In the genomic region with DNA sequence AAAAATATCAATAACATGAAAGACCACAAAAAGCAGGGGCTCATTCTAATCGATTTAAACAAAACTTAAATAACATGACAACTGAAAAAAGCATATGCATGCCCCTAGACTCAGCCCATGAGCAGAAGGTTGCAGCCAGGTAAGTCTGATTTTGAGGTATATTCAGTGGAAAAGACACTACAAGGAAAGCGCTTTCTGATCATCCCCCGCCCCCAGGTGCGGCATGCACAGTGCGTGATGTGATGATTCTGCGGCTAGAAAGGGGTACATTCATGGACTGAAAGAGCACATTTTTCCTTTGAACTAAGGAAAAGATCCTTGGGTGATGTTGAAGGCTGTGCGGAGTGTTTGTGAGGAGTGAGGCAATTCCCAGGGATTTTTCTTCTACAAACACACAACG, we compare ENCODE assay signal across 3 cellular contexts.
TF ChIP-seq lines count a peak whose summit lies in the region.

No MANE protein-coding gene starts in this region.

TF ChIP-seq in SK-N-SH, 30 proteins besides CTCF, POLR2A, EP300 and RAD21 (continued from another document):
- TF ChIP-seq, protein P1, sequence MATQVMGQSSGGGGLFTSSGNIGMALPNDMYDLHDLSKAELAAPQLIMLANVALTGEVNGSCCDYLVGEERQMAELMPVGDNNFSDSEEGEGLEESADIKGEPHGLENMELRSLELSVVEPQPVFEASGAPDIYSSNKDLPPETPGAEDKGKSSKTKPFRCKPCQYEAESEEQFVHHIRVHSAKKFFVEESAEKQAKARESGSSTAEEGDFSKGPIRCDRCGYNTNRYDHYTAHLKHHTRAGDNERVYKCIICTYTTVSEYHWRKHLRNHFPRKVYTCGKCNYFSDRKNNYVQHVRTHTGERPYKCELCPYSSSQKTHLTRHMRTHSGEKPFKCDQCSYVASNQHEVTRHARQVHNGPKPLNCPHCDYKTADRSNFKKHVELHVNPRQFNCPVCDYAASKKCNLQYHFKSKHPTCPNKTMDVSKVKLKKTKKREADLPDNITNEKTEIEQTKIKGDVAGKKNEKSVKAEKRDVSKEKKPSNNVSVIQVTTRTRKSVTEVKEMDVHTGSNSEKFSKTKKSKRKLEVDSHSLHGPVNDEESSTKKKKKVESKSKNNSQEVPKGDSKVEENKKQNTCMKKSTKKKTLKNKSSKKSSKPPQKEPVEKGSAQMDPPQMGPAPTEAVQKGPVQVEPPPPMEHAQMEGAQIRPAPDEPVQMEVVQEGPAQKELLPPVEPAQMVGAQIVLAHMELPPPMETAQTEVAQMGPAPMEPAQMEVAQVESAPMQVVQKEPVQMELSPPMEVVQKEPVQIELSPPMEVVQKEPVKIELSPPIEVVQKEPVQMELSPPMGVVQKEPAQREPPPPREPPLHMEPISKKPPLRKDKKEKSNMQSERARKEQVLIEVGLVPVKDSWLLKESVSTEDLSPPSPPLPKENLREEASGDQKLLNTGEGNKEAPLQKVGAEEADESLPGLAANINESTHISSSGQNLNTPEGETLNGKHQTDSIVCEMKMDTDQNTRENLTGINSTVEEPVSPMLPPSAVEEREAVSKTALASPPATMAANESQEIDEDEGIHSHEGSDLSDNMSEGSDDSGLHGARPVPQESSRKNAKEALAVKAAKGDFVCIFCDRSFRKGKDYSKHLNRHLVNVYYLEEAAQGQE (IDR thresholded peaks at IDR 0.05; ENCODE audit: low read depth, low read length): no peak
- TF ChIP-seq SMC3 (IDR thresholded peaks at IDR 0.05; ENCODE audit: low read depth, low read length) (no peak), FOXM1 (IDR thresholded peaks at IDR 0.05; ENCODE audit: low read depth) (no peak), POLR2AphosphoS5 (IDR thresholded peaks at IDR 0.05; ENCODE audit: low read depth, low read length) (no peak), NRF1 (IDR thresholded peaks at IDR 0.05; ENCODE audit: low read depth, low read length) (no peak), FOSL2 (IDR thresholded peaks at IDR 0.05; ENCODE audit: borderline replicate concordance, low read depth) (no peak), GATA2 (CRISPR knock-in tag; IDR thresholded peaks at IDR 0.05) (no peak)
TF ChIP-seq in SK-N-SH: peak in this region for 0.

TF ChIP-seq in SK-N-SH treated with all-trans-retinoic acid at 6 μM for 48 hours, 23 proteins besides CTCF, POLR2A, EP300 and RAD21 (continued from another document):
- TF ChIP-seq, protein P2, sequence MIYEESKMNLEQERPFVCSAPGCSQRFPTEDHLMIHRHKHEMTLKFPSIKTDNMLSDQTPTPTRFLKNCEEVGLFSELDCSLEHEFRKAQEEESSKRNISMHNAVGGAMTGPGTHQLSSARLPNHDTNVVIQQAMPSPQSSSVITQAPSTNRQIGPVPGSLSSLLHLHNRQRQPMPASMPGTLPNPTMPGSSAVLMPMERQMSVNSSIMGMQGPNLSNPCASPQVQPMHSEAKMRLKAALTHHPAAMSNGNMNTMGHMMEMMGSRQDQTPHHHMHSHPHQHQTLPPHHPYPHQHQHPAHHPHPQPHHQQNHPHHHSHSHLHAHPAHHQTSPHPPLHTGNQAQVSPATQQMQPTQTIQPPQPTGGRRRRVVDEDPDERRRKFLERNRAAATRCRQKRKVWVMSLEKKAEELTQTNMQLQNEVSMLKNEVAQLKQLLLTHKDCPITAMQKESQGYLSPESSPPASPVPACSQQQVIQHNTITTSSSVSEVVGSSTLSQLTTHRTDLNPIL (CRISPR knock-in tag; IDR thresholded peaks at IDR 0.05; ENCODE audit: low read depth): no peak
- TF ChIP-seq, protein P3, sequence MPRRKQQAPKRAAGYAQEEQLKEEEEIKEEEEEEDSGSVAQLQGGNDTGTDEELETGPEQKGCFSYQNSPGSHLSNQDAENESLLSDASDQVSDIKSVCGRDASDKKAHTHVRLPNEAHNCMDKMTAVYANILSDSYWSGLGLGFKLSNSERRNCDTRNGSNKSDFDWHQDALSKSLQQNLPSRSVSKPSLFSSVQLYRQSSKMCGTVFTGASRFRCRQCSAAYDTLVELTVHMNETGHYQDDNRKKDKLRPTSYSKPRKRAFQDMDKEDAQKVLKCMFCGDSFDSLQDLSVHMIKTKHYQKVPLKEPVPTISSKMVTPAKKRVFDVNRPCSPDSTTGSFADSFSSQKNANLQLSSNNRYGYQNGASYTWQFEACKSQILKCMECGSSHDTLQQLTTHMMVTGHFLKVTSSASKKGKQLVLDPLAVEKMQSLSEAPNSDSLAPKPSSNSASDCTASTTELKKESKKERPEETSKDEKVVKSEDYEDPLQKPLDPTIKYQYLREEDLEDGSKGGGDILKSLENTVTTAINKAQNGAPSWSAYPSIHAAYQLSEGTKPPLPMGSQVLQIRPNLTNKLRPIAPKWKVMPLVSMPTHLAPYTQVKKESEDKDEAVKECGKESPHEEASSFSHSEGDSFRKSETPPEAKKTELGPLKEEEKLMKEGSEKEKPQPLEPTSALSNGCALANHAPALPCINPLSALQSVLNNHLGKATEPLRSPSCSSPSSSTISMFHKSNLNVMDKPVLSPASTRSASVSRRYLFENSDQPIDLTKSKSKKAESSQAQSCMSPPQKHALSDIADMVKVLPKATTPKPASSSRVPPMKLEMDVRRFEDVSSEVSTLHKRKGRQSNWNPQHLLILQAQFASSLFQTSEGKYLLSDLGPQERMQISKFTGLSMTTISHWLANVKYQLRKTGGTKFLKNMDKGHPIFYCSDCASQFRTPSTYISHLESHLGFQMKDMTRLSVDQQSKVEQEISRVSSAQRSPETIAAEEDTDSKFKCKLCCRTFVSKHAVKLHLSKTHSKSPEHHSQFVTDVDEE (CRISPR knock-in tag; IDR thresholded peaks at IDR 0.05): no peak
- TF ChIP-seq, protein P4, sequence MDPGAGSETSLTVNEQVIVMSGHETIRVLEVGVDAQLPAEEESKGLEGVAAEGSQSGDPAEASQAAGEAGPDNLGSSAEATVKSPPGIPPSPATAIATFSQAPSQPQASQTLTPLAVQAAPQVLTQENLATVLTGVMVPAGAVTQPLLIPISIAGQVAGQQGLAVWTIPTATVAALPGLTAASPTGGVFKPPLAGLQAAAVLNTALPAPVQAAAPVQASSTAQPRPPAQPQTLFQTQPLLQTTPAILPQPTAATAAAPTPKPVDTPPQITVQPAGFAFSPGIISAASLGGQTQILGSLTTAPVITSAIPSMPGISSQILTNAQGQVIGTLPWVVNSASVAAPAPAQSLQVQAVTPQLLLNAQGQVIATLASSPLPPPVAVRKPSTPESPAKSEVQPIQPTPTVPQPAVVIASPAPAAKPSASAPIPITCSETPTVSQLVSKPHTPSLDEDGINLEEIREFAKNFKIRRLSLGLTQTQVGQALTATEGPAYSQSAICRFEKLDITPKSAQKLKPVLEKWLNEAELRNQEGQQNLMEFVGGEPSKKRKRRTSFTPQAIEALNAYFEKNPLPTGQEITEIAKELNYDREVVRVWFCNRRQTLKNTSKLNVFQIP (CRISPR knock-in tag; IDR thresholded peaks at IDR 0.05; ENCODE audit: borderline replicate concordance, low read depth): no peak
- no peak for TF ChIP-seq ZNF8 (CRISPR knock-in tag; IDR thresholded peaks at IDR 0.05)
- TF ChIP-seq TCF4 (CRISPR knock-in tag; IDR thresholded peaks at IDR 0.05; ENCODE audit: borderline replicate concordance): no peak
- no peak for TF ChIP-seq ESRRG (CRISPR knock-in tag; IDR thresholded peaks at IDR 0.05)
- TF ChIP-seq RARB (CRISPR knock-in tag; IDR thresholded peaks at IDR 0.05): no peak
- TF ChIP-seq ZNF565 (CRISPR knock-in tag; conservative IDR thresholded peaks at IDR 0.05; ENCODE audit: low read depth): no peak
- TF ChIP-seq ZNF70 (CRISPR knock-in tag; IDR thresholded peaks at IDR 0.05): no peak
- TF ChIP-seq SNAI2 (CRISPR knock-in tag; IDR thresholded peaks at IDR 0.05): no peak
- TF ChIP-seq TOX (CRISPR knock-in tag; IDR thresholded peaks at IDR 0.05; ENCODE audit: borderline replicate concordance): no peak
- TF ChIP-seq ISL1 (CRISPR knock-in tag; IDR thresholded peaks at IDR 0.05): no peak
- no peak for TF ChIP-seq OSR1 (CRISPR knock-in tag; IDR thresholded peaks at IDR 0.05)
- no peak for TF ChIP-seq ZC3H10 (CRISPR knock-in tag; IDR thresholded peaks at IDR 0.05)
- TF ChIP-seq GLIS3 (CRISPR knock-in tag; IDR thresholded peaks at IDR 0.05): no peak

TF ChIP-seq in GM23338, 12 proteins besides CTCF, POLR2A, EP300 and RAD21 (continued from another document):
- TF ChIP-seq, protein P1 (IDR thresholded peaks at IDR 0.05; ENCODE audit: unreplicated experiment): no peak
- TF ChIP-seq JUNB (IDR thresholded peaks at IDR 0.05; ENCODE audit: unreplicated experiment) (no peak), POLR2AphosphoS5 (IDR thresholded peaks at IDR 0.05; ENCODE audit: low read depth) (no peak), STAT1 (IDR thresholded peaks at IDR 0.05; ENCODE audit: unreplicated experiment) (no peak), ZNF114 (CRISPR knock-in tag; IDR thresholded peaks at IDR 0.05) (no peak), EZH2 (IDR thresholded peaks at IDR 0.05; ENCODE audit: low read depth, unreplicated experiment) (no peak), ZNF331 (CRISPR knock-in tag; IDR thresholded peaks at IDR 0.05; ENCODE audit: low read depth) (no peak)
- TF ChIP-seq, protein P5, sequence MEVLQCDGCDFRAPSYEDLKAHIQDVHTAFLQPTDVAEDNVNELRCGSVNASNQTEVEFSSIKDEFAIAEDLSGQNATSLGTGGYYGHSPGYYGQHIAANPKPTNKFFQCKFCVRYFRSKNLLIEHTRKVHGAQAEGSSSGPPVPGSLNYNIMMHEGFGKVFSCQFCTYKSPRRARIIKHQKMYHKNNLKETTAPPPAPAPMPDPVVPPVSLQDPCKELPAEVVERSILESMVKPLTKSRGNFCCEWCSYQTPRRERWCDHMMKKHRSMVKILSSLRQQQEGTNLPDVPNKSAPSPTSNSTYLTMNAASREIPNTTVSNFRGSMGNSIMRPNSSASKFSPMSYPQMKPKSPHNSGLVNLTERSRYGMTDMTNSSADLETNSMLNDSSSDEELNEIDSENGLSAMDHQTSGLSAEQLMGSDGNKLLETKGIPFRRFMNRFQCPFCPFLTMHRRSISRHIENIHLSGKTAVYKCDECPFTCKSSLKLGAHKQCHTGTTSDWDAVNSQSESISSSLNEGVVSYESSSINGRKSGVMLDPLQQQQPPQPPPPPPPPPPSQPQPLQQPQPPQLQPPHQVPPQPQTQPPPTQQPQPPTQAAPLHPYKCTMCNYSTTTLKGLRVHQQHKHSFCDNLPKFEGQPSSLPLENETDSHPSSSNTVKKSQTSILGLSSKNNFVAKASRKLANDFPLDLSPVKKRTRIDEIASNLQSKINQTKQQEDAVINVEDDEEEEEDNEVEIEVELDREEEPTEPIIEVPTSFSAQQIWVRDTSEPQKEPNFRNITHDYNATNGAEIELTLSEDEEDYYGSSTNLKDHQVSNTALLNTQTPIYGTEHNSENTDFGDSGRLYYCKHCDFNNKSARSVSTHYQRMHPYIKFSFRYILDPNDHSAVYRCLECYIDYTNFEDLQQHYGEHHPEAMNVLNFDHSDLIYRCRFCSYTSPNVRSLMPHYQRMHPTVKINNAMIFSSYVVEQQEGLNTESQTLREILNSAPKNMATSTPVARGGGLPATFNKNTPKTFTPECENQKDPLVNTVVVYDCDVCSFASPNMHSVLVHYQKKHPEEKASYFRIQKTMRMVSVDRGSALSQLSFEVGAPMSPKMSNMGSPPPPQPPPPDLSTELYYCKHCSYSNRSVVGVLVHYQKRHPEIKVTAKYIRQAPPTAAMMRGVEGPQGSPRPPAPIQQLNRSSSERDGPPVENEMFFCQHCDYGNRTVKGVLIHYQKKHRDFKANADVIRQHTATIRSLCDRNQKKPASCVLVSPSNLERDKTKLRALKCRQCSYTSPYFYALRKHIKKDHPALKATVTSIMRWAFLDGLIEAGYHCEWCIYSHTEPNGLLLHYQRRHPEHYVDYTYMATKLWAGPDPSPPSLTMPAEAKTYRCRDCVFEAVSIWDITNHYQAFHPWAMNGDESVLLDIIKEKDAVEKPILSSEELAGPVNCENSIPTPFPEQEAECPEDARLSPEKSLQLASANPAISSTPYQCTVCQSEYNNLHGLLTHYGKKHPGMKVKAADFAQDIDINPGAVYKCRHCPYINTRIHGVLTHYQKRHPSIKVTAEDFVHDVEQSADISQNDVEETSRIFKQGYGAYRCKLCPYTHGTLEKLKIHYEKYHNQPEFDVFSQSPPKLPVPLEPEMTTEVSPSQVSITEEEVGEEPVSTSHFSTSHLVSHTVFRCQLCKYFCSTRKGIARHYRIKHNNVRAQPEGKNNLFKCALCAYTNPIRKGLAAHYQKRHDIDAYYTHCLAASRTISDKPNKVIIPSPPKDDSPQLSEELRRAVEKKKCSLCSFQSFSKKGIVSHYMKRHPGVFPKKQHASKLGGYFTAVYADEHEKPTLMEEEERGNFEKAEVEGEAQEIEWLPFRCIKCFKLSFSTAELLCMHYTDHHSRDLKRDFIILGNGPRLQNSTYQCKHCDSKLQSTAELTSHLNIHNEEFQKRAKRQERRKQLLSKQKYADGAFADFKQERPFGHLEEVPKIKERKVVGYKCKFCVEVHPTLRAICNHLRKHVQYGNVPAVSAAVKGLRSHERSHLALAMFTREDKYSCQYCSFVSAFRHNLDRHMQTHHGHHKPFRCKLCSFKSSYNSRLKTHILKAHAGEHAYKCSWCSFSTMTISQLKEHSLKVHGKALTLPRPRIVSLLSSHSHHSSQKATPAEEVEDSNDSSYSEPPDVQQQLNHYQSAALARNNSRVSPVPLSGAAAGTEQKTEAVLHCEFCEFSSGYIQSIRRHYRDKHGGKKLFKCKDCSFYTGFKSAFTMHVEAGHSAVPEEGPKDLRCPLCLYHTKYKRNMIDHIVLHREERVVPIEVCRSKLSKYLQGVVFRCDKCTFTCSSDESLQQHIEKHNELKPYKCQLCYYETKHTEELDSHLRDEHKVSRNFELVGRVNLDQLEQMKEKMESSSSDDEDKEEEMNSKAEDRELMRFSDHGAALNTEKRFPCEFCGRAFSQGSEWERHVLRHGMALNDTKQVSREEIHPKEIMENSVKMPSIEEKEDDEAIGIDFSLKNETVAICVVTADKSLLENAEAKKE (CRISPR knock-in tag; IDR thresholded peaks at IDR 0.05): no peak
- TF ChIP-seq, protein P6, sequence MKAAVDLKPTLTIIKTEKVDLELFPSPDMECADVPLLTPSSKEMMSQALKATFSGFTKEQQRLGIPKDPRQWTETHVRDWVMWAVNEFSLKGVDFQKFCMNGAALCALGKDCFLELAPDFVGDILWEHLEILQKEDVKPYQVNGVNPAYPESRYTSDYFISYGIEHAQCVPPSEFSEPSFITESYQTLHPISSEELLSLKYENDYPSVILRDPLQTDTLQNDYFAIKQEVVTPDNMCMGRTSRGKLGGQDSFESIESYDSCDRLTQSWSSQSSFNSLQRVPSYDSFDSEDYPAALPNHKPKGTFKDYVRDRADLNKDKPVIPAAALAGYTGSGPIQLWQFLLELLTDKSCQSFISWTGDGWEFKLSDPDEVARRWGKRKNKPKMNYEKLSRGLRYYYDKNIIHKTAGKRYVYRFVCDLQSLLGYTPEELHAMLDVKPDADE (IDR thresholded peaks at IDR 0.05): no peak
